ENCODE assay signal across 1 cellular context in the genomic region with DNA sequence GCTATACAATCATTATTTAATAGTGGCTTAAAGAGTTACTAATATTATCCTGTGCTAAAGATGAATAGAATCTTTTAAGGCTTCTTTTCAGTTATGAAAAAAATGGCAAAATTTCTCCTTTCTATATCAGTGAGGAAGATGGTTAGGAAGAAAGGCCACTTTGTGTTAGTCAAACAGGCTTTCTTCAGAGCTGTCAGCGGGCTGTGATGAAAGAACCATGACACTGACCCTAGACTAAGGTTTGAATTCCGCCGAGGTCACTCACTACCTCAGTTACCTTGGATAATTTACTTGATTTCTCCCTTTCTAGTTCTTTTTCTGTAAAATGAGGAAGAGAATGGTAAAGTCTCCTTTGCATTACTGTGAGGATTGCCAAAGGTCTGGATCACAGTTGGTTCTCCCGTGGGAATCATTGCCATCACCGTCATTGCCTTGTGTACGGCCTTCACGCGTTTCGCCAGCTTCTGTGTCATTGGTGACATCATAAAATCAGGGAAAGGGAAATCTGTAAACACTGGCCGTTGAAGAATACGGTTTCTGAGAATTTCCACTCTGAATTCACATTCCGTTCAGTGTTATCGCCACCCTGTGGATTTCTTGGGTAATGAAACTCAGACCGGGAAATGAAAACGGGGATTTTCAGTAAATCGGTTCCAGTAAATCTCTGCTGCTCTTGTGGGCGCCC.
TF ChIP-seq lines count a peak whose summit lies in the region.

No MANE protein-coding gene starts in this region.

TF ChIP-seq in GM12878, 131 proteins besides CTCF, POLR2A, EP300 and RAD21 (continued from another document):
- TF ChIP-seq, protein P1, sequence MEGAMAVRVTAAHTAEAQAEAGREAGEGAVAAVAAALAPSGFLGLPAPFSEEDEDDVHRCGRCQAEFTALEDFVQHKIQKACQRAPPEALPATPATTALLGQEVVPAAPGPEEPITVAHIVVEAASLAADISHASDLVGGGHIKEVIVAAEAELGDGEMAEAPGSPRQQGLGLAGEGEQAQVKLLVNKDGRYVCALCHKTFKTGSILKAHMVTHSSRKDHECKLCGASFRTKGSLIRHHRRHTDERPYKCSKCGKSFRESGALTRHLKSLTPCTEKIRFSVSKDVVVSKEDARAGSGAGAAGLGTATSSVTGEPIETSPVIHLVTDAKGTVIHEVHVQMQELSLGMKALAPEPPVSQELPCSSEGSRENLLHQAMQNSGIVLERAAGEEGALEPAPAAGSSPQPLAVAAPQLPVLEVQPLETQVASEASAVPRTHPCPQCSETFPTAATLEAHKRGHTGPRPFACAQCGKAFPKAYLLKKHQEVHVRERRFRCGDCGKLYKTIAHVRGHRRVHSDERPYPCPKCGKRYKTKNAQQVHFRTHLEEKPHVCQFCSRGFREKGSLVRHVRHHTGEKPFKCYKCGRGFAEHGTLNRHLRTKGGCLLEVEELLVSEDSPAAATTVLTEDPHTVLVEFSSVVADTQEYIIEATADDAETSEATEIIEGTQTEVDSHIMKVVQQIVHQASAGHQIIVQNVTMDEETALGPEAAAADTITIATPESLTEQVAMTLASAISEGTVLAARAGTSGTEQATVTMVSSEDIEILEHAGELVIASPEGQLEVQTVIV (IDR thresholded peaks at IDR 0.05; ENCODE audit: borderline replicate concordance, partially characterized antibody): no peak
- no peak for TF ChIP-seq CEBPB (IDR thresholded peaks at IDR 0.05; ENCODE audit: borderline replicate concordance in 1 of 2, low read depth in 2 of 2, low read length in 2 of 2)
- no peak for TF ChIP-seq RB1 (IDR thresholded peaks at IDR 0.05; ENCODE audit: borderline replicate concordance)
- TF ChIP-seq SMARCA5 (IDR thresholded peaks at IDR 0.05): 0 out of 2 replicates have a peak, but pooled peaks have one; percentile 59
- TF ChIP-seq, protein P2, sequence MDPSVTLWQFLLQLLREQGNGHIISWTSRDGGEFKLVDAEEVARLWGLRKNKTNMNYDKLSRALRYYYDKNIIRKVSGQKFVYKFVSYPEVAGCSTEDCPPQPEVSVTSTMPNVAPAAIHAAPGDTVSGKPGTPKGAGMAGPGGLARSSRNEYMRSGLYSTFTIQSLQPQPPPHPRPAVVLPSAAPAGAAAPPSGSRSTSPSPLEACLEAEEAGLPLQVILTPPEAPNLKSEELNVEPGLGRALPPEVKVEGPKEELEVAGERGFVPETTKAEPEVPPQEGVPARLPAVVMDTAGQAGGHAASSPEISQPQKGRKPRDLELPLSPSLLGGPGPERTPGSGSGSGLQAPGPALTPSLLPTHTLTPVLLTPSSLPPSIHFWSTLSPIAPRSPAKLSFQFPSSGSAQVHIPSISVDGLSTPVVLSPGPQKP (IDR thresholded peaks at IDR 0.05; ENCODE audit: low read depth, low read length): no peak
- no peak for TF ChIP-seq MYC (IDR thresholded peaks at IDR 0.05; ENCODE audit: insufficient read depth, insufficient read length, insufficient replicate concordance, low read length, severe bottlenecking)
- TF ChIP-seq RFX5 (IDR thresholded peaks at IDR 0.05; ENCODE audit: low read depth, low read length): peak; percentile 48; the same call in 1 of the 2 replicates
- TF ChIP-seq SRF (IDR thresholded peaks at IDR 0.05; ENCODE audit: low read depth in 2 of 2, low read length in 2 of 2): no peak
- TF ChIP-seq SMAD1 (IDR thresholded peaks at IDR 0.05; ENCODE audit: low read depth, partially characterized antibody): no peak
- TF ChIP-seq LARP7 (IDR thresholded peaks at IDR 0.05): no peak
- no peak for TF ChIP-seq RELA (IDR thresholded peaks at IDR 0.05; ENCODE audit: borderline replicate concordance, partially characterized antibody)
- TF ChIP-seq CREB1 (IDR thresholded peaks at IDR 0.05; ENCODE audit: low read depth): peak; percentile 66
- TF ChIP-seq FOXM1 (IDR thresholded peaks at IDR 0.05; ENCODE audit: low read depth, low read length): peak; percentile 60; the same call in 1 of the 2 replicates
- TF ChIP-seq TBL1XR1 (IDR thresholded peaks at IDR 0.05; ENCODE audit: low read depth, low read length): 0 out of 2 replicates have a peak, but pooled peaks have one; percentile 37
- TF ChIP-seq CREM (IDR thresholded peaks at IDR 0.05; ENCODE audit: low read depth): peak; percentile 15; the same call in 1 of the 2 replicates
- peak; percentile 40; the same call in 1 of the 2 replicates for TF ChIP-seq SPI1 (IDR thresholded peaks at IDR 0.05; ENCODE audit: borderline replicate concordance, insufficient read depth, low read depth, low read length)
- TF ChIP-seq ZNF384 (IDR thresholded peaks at IDR 0.05; ENCODE audit: borderline replicate concordance, low read depth, low read length): no peak
- peak; percentile 69; the same call in 1 of the 2 replicates for TF ChIP-seq MXI1 (IDR thresholded peaks at IDR 0.05; ENCODE audit: low read depth, low read length)
- TF ChIP-seq PAX8 (IDR thresholded peaks at IDR 0.05): no peak
- no peak for TF ChIP-seq PAX5 (IDR thresholded peaks at IDR 0.05; ENCODE audit: borderline replicate concordance, low read depth, low read length)
- TF ChIP-seq SP1 (IDR thresholded peaks at IDR 0.05; ENCODE audit: low read depth, low read length): no peak
- TF ChIP-seq MTA2 (IDR thresholded peaks at IDR 0.05; ENCODE audit: low read depth): no peak
- TF ChIP-seq, protein P3, sequence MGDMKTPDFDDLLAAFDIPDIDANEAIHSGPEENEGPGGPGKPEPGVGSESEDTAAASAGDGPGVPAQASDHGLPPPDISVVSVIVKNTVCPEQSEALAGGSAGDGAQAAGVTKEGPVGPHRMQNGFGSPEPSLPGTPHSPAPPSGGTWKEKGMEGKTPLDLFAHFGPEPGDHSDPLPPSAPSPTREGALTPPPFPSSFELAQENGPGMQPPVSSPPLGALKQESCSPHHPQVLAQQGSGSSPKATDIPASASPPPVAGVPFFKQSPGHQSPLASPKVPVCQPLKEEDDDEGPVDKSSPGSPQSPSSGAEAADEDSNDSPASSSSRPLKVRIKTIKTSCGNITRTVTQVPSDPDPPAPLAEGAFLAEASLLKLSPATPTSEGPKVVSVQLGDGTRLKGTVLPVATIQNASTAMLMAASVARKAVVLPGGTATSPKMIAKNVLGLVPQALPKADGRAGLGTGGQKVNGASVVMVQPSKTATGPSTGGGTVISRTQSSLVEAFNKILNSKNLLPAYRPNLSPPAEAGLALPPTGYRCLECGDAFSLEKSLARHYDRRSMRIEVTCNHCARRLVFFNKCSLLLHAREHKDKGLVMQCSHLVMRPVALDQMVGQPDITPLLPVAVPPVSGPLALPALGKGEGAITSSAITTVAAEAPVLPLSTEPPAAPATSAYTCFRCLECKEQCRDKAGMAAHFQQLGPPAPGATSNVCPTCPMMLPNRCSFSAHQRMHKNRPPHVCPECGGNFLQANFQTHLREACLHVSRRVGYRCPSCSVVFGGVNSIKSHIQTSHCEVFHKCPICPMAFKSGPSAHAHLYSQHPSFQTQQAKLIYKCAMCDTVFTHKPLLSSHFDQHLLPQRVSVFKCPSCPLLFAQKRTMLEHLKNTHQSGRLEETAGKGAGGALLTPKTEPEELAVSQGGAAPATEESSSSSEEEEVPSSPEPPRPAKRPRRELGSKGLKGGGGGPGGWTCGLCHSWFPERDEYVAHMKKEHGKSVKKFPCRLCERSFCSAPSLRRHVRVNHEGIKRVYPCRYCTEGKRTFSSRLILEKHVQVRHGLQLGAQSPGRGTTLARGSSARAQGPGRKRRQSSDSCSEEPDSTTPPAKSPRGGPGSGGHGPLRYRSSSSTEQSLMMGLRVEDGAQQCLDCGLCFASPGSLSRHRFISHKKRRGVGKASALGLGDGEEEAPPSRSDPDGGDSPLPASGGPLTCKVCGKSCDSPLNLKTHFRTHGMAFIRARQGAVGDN (IDR thresholded peaks at IDR 0.05): no peak
- 0 out of 2 replicates have a peak, but pooled peaks have one; percentile 34 for TF ChIP-seq MEF2A (IDR thresholded peaks at IDR 0.05; ENCODE audit: insufficient read depth, low read depth, low read length)
- TF ChIP-seq, protein P4, sequence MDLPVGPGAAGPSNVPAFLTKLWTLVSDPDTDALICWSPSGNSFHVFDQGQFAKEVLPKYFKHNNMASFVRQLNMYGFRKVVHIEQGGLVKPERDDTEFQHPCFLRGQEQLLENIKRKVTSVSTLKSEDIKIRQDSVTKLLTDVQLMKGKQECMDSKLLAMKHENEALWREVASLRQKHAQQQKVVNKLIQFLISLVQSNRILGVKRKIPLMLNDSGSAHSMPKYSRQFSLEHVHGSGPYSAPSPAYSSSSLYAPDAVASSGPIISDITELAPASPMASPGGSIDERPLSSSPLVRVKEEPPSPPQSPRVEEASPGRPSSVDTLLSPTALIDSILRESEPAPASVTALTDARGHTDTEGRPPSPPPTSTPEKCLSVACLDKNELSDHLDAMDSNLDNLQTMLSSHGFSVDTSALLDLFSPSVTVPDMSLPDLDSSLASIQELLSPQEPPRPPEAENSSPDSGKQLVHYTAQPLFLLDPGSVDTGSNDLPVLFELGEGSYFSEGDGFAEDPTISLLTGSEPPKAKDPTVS (IDR thresholded peaks at IDR 0.05; ENCODE audit: low read depth, low read length): no peak
- peak; percentile 87; the same call in 1 of the 2 replicates for TF ChIP-seq ZSCAN29 (IDR thresholded peaks at IDR 0.05)
- TF ChIP-seq CHD2 (IDR thresholded peaks at IDR 0.05; ENCODE audit: borderline replicate concordance, low read depth, low read length): 0 out of 2 replicates have a peak, but pooled peaks have one; percentile 17
- no peak for TF ChIP-seq BACH1 (IDR thresholded peaks at IDR 0.05; ENCODE audit: borderline replicate concordance)
- peak; percentile 99 for TF ChIP-seq STAT3 (IDR thresholded peaks at IDR 0.05; ENCODE audit: low read depth, low read length)
- TF ChIP-seq, protein P5, sequence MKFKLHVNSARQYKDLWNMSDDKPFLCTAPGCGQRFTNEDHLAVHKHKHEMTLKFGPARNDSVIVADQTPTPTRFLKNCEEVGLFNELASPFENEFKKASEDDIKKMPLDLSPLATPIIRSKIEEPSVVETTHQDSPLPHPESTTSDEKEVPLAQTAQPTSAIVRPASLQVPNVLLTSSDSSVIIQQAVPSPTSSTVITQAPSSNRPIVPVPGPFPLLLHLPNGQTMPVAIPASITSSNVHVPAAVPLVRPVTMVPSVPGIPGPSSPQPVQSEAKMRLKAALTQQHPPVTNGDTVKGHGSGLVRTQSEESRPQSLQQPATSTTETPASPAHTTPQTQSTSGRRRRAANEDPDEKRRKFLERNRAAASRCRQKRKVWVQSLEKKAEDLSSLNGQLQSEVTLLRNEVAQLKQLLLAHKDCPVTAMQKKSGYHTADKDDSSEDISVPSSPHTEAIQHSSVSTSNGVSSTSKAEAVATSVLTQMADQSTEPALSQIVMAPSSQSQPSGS (IDR thresholded peaks at IDR 0.05; ENCODE audit: low read length): no peak
